Comparison of ENCODE assay signal across 25 cellular contexts in the genomic region with DNA sequence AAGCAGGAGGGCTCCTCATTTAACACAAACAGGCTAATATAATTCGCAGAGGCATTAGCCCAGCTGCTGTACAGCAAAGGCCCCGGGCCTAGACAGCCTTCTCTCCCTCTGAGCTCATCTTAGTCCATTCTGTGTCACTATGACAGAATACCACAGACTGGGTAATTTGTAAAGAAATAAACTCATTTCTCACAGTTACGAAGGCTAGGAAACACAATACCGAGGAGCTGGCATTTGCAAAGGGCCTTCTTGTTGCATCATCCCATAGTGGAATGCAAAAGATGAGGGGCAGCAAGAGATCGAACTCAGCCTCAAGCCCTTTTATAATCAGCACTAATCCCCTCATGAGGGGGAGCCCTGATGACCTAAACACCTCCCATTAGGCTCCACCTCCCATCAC. TPM values are rescaled to one million over a fixed set of nuclear protein-coding genes. Genes with fewer than 3 reads are reported as not detected.
DNase-seq lines count a peak whose midpoint lies in the region; ATAC-seq and TF ChIP-seq lines count a peak whose summit lies in the region.
"Had no signal": no experiment of that assay in that cellular context is flagged by ENCODE, and none has a peak within 500 bp of the region (broad histone marks: within the 10 kb centered on the region; RNA-seq: fewer than 3 reads in every experiment).

No MANE protein-coding gene starts in this region.

- CTCF ChIA-PET in activated CD4-positive, alpha-beta T cell treated with anti-CD3 and anti-CD28 coated beads for 36 hours (lab: Charles Lee): no interaction called here

- H3K4me3 ChIP-seq in adipocyte (ENCODE audit: low read length): no peak overlapping the region
- H3K4me3 ChIP-seq: heart left ventricle, PC-9, uterus had no signal

- peaks cover 43% of the 10 kb centered on the region for H3K4me1 ChIP-seq in adipocyte (ENCODE audit: control insufficient read depth, insufficient read depth, low read length)

- no peaks in the 10 kb centered on the region for H3K9me3 Mint-ChIP-seq in activated CD4-positive, alpha-beta T cell treated with anti-CD3 and anti-CD28 coated beads for 36 hours (ENCODE audit: low read depth)
- H3K9me3 Mint-ChIP-seq in glutamatergic neuron (ENCODE audit: unreplicated experiment) (peaks cover 5% of the 10 kb centered on the region), CD14-positive monocyte (peaks cover 0 to 5% (median 0%) of the 10 kb centered on the region in 7 donors)
- peaks cover 0 to 6% of the 10 kb centered on the region in 2 donors for H3K9me3 Mint-ChIP-seq in stimulated activated naive CD8-positive, alpha-beta T cell treated with anti-CD3 and anti-CD28 coated beads, Interleukin-15, amount 100 ng/mL, for 72 hours
- H3K9me3 Mint-ChIP-seq: activated CD4-positive, alpha-beta memory T cell treated with anti-CD3 and anti-CD28 coated beads, Interleukin-2, amount 10 ng/mL, durations not matched to agents 7 days and 5 days; immature natural killer cell had no signal

- no peaks in the 10 kb centered on the region for H3K27me3 Mint-ChIP-seq in activated CD4-positive, alpha-beta T cell treated with anti-CD3 and anti-CD28 coated beads for 36 hours
- peaks cover 2% of the 10 kb centered on the region for H3K27me3 Mint-ChIP-seq in glutamatergic neuron (ENCODE audit: unreplicated experiment)
- no peaks in the 10 kb centered on the region for H3K27me3 Mint-ChIP-seq in stimulated activated naive CD8-positive, alpha-beta T cell treated with anti-CD3 and anti-CD28 coated beads, Interleukin-15, amount 100 ng/mL, for 72 hours
- H3K27me3 Mint-ChIP-seq in CD14-positive monocyte (ENCODE audit: low read depth in 3 of 3): peaks cover 0 to 3% (median 2%) of the 10 kb centered on the region in 3 donors
- H3K27me3 Mint-ChIP-seq: activated T-cell treated with anti-CD3 and anti-CD28 coated beads, Interleukin-2, amount 50 U/mL, for 24 hours; B cell had no signal

- peaks cover 57% of the 10 kb centered on the region for H3K4me1 Mint-ChIP-seq in activated CD4-positive, alpha-beta T cell treated with anti-CD3 and anti-CD28 coated beads for 36 hours
- H3K4me1 Mint-ChIP-seq in glutamatergic neuron (ENCODE audit: low read depth, unreplicated experiment) (peaks cover 68% of the 10 kb centered on the region), CD14-positive monocyte (peaks cover 7% of the 10 kb centered on the region)
- peaks cover 61% of the 10 kb centered on the region for H3K4me1 Mint-ChIP-seq in stimulated activated naive CD8-positive, alpha-beta T cell treated with anti-CD3 and anti-CD28 coated beads, Interleukin-15, amount 100 ng/mL, for 72 hours

- H3K36me3 Mint-ChIP-seq in activated CD4-positive, alpha-beta T cell treated with anti-CD3 and anti-CD28 coated beads for 36 hours (ENCODE audit: low read depth): peaks cover 9% of the 10 kb centered on the region
- no peaks in the 10 kb centered on the region for H3K36me3 Mint-ChIP-seq in glutamatergic neuron (ENCODE audit: unreplicated experiment)
- H3K36me3 Mint-ChIP-seq in CD14-positive monocyte: no peaks in the 10 kb centered on the region

- H3K4me3 Mint-ChIP-seq in activated CD4-positive, alpha-beta T cell treated with anti-CD3 and anti-CD28 coated beads for 36 hours: no peak overlapping the region
- H3K4me3 Mint-ChIP-seq in glutamatergic neuron (ENCODE audit: unreplicated experiment) (no peak overlapping the region), CD14-positive monocyte (no peak overlapping the region)
- H3K4me3 Mint-ChIP-seq in stimulated activated naive CD8-positive, alpha-beta T cell treated with anti-CD3 and anti-CD28 coated beads, Interleukin-15, amount 100 ng/mL, for 72 hours: no peak overlapping the region
- H3K4me3 Mint-ChIP-seq: activated CD4-positive, alpha-beta memory T cell treated with anti-CD3 and anti-CD28 coated beads, Interleukin-2, amount 10 ng/mL, durations not matched to agents 7 days and 5 days; activated T-cell treated with anti-CD3 and anti-CD28 coated beads, Interleukin-2, amount 50 U/mL, for 24 hours; B cell; immature natural killer cell had no signal

- POLR2A ChIA-PET in activated CD4-positive, alpha-beta T cell treated with anti-CD3 and anti-CD28 coated beads for 36 hours (lab: Charles Lee): interaction anchor here (0.5 kb wide), 2 partner anchors 53 to 460 kb away, joined by 3 read pairs; no protein-coding TSS in a partner anchor

- intact Hi-C loops in activated CD4-positive, alpha-beta T cell treated with anti-CD3 and anti-CD28 coated beads for 36 hours (cut with DNase I, micrococcal nuclease): loop anchor here in 1 of 2 experiments (2.0 kb wide), 1 partner anchor 15 kb away; no protein-coding TSS in a partner anchor
- intact Hi-C loops in CD14-positive monocyte (cut with micrococcal nuclease): no loop called here

- TF ChIP-seq CTCF in glutamatergic neuron (IDR thresholded peaks at IDR 0.05; ENCODE audit: partially characterized antibody, unreplicated experiment) (no peak), CD14-positive monocyte (IDR thresholded peaks at IDR 0.05) (no peak)

- H3K9ac ChIP-seq in adipocyte (ENCODE audit: low read length): no peak overlapping the region
- H3K9ac ChIP-seq: KMS-11 had no signal

- peak; percentile 53 for ATAC-seq in activated CD4-positive, alpha-beta T cell treated with anti-CD3 and anti-CD28 coated beads for 36 hours
- peak; percentile 50 for ATAC-seq in stimulated activated naive CD8-positive, alpha-beta T cell treated with anti-CD3 and anti-CD28 coated beads, Interleukin-15, amount 100 ng/mL, for 72 hours
- ATAC-seq in SK-N-SH treated with all-trans-retinoic acid at 6 μM for 48 hours: no peak

- no peaks in the 10 kb centered on the region for H3K36me3 ChIP-seq in adipocyte (ENCODE audit: control insufficient read depth, insufficient read depth, low read length, severe bottlenecking)
- H3K36me3 ChIP-seq: heart left ventricle, uterus had no signal

- no peaks in the 10 kb centered on the region for H3K9me3 ChIP-seq in adipocyte (ENCODE audit: control insufficient read depth, low read length)
- H3K9me3 ChIP-seq: heart left ventricle, uterus had no signal

- no peak overlapping the region for H3K27ac Mint-ChIP-seq in activated CD4-positive, alpha-beta T cell treated with anti-CD3 and anti-CD28 coated beads for 36 hours
- H3K27ac Mint-ChIP-seq in glutamatergic neuron (ENCODE audit: unreplicated experiment) (peak overlapping the region; percentile 75), CD14-positive monocyte (no peak overlapping the region)
- peak overlapping the region in 1 of 2 donors; percentile 52 for H3K27ac Mint-ChIP-seq in stimulated activated naive CD8-positive, alpha-beta T cell treated with anti-CD3 and anti-CD28 coated beads, Interleukin-15, amount 100 ng/mL, for 72 hours
- H3K27ac Mint-ChIP-seq: activated CD4-positive, alpha-beta memory T cell treated with anti-CD3 and anti-CD28 coated beads, Interleukin-2, amount 10 ng/mL, durations not matched to agents 7 days and 5 days; activated T-cell treated with anti-CD3 and anti-CD28 coated beads, Interleukin-2, amount 50 U/mL, for 24 hours; B cell had no signal

- no peak for DNase-seq in activated CD4-positive, alpha-beta T cell treated with anti-CD3 and anti-CD28 coated beads for 36 hours
- DNase-seq in activated CD4-positive, alpha-beta T cell treated with anti-CD3 and anti-CD28 coated beads for 1 hour: no peak
- DNase-seq in adipocyte (ENCODE audit: low read depth) (peak; percentile 72), glutamatergic neuron (no peak), CD14-positive monocyte (ENCODE audit: low spot score) (no peak), anterior cingulate cortex (lab: John Stamatoyannopoulos, UW) (no peak)
- no peak for DNase-seq in stimulated activated naive CD8-positive, alpha-beta T cell treated with anti-CD3 and anti-CD28 coated beads, Interleukin-15, amount 100 ng/mL, for 72 hours
- DNase-seq: activated CD4-positive, alpha-beta memory T cell treated with anti-CD3 and anti-CD28 coated beads, Interleukin-2, amount 10 ng/mL, durations not matched to agents 7 days and 5 days; activated naive CD4-positive, alpha-beta T cell treated with Interleukin-2 at 50 U/mL for 16 hours; activated T-cell treated with anti-CD3 and anti-CD28 coated beads, Interleukin-2, amount 50 U/mL, for 24 hours; Calu3; cerebellar nuclear complex; heart left ventricle; immature natural killer cell; NCI-H1694; NCI-H2227 treated with DMSO at 0.1 percent for 48 hours; occipital lobe; PC-9; SIG-M5; stimulated activated CD8-positive, alpha-beta memory T cell treated with anti-CD3 and anti-CD28 coated beads, Interleukin-4, amount 100 ng/mL, for 48 hours; T-helper 1 cell; uterus had no signal

- no peaks in the 10 kb centered on the region for H3K27me3 ChIP-seq in adipocyte (replicated peaks; ENCODE audit: control insufficient read depth, insufficient read depth, low read length)
- H3K27me3 ChIP-seq: heart left ventricle, uterus had no signal

TF ChIP-seq in SK-N-SH treated with all-trans-retinoic acid at 6 μM for 48 hours, 23 proteins besides CTCF, POLR2A, EP300 and RAD21:
- no peak for TF ChIP-seq OSR1 (CRISPR knock-in tag; IDR thresholded peaks at IDR 0.05)
- TF ChIP-seq, protein P1, sequence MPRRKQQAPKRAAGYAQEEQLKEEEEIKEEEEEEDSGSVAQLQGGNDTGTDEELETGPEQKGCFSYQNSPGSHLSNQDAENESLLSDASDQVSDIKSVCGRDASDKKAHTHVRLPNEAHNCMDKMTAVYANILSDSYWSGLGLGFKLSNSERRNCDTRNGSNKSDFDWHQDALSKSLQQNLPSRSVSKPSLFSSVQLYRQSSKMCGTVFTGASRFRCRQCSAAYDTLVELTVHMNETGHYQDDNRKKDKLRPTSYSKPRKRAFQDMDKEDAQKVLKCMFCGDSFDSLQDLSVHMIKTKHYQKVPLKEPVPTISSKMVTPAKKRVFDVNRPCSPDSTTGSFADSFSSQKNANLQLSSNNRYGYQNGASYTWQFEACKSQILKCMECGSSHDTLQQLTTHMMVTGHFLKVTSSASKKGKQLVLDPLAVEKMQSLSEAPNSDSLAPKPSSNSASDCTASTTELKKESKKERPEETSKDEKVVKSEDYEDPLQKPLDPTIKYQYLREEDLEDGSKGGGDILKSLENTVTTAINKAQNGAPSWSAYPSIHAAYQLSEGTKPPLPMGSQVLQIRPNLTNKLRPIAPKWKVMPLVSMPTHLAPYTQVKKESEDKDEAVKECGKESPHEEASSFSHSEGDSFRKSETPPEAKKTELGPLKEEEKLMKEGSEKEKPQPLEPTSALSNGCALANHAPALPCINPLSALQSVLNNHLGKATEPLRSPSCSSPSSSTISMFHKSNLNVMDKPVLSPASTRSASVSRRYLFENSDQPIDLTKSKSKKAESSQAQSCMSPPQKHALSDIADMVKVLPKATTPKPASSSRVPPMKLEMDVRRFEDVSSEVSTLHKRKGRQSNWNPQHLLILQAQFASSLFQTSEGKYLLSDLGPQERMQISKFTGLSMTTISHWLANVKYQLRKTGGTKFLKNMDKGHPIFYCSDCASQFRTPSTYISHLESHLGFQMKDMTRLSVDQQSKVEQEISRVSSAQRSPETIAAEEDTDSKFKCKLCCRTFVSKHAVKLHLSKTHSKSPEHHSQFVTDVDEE (CRISPR knock-in tag; IDR thresholded peaks at IDR 0.05): no peak

RNA-seq across cellular contexts. Expression of gene TSPAN5, which starts 48.5 kb away (rescaled TPM):
- total RNA-seq in activated CD4-positive, alpha-beta T cell treated with anti-CD3 and anti-CD28 coated beads for 36 hours: 10 to 100 TPM; 18.4 to 23.6 TPM
- total RNA-seq in glutamatergic neuron (ENCODE audit: unreplicated experiment): 40.5 TPM
- 1 to 10 TPM in 1 of 2 donors, under 1 TPM in 1; 0.13 to 1.1 TPM for polyA plus RNA-seq in CD14-positive monocyte
